ENCODE assay signal across 9 cellular contexts in genomic region chr5:96431376-96432244, GRCh38. TPM values are rescaled to one million over a fixed set of nuclear protein-coding genes. Genes with fewer than 3 reads are reported as not detected.
DNase-seq lines count a peak whose midpoint lies in the region; ATAC-seq and TF ChIP-seq lines count a peak whose summit lies in the region.
"Had no signal": no experiment of that assay in that cellular context is flagged by ENCODE, and none has a peak within 500 bp of the region (broad histone marks: within the 10 kb centered on the region; RNA-seq: fewer than 3 reads in every experiment).

No MANE protein-coding gene starts in this region.

- no peak overlapping the region for H3K4me3 Mint-ChIP-seq in activated CD8-positive, alpha-beta T cell treated with anti-CD3 and anti-CD28 coated beads for 36 hours
- no peak overlapping the region for H3K4me3 Mint-ChIP-seq in activated CD8-positive, alpha-beta T cell treated with anti-CD3 and anti-CD28 coated beads, Interleukin-2, amount 10 ng/mL, durations not matched to agents 7 days and 5 days
- no peak overlapping the region for H3K4me3 Mint-ChIP-seq in activated CD4-positive, alpha-beta T cell treated with anti-CD3 and anti-CD28 coated beads, Interleukin-2, amount 10 ng/mL, durations not matched to agents 24 days and 14 days
- H3K4me3 Mint-ChIP-seq: CD4-positive, CD25-positive, alpha-beta regulatory T cell had no signal

- no peaks in the 10 kb centered on the region for H3K36me3 Mint-ChIP-seq in activated CD8-positive, alpha-beta T cell treated with anti-CD3 and anti-CD28 coated beads for 36 hours (ENCODE audit: low read depth)
- H3K36me3 Mint-ChIP-seq in activated CD8-positive, alpha-beta T cell treated with anti-CD3 and anti-CD28 coated beads, Interleukin-2, amount 10 ng/mL, durations not matched to agents 7 days and 5 days (ENCODE audit: low read depth) = peaks cover 9% of the 10 kb centered on the region
- H3K36me3 Mint-ChIP-seq in activated CD4-positive, alpha-beta T cell treated with anti-CD3 and anti-CD28 coated beads, Interleukin-2, amount 10 ng/mL, durations not matched to agents 24 days and 14 days (ENCODE audit: low read depth) = no peaks in the 10 kb centered on the region
- H3K36me3 Mint-ChIP-seq: CD4-positive, CD25-positive, alpha-beta regulatory T cell had no signal

- no peak overlapping the region for H3K4me3 ChIP-seq in fibroblast of the aortic adventitia (ENCODE audit: low read depth, low read length)

- POLR2A ChIA-PET in activated CD8-positive, alpha-beta T cell treated with anti-CD3 and anti-CD28 coated beads for 36 hours (lab: Charles Lee) = no interaction called here
- POLR2A ChIA-PET in activated CD8-positive, alpha-beta T cell treated with anti-CD3 and anti-CD28 coated beads, Interleukin-2, amount 10 ng/mL, durations not matched to agents 7 days and 5 days (lab: Charles Lee) = no interaction called here

- peak; percentile 61 for DNase-seq in activated CD8-positive, alpha-beta T cell treated with anti-CD3 and anti-CD28 coated beads for 36 hours
- DNase-seq in activated CD8-positive, alpha-beta T cell treated with anti-CD3 and anti-CD28 coated beads, Interleukin-2, amount 10 ng/mL, durations not matched to agents 7 days and 5 days = no peak
- DNase-seq in NCI-H526 treated with DMSO at 0.1 percent for 48 hours (lab: John Stamatoyannopoulos, UW) (peak; percentile 48), fibroblast of the aortic adventitia (ENCODE audit: low read depth) (peak; percentile 53), stromal cell of bone marrow (ENCODE audit: low read depth) (peak; percentile 67), GM13976 (ENCODE audit: low spot score) (no peak), A172 (ENCODE audit: low spot score) (no peak)
- no peak for DNase-seq in activated CD4-positive, alpha-beta T cell treated with anti-CD3 and anti-CD28 coated beads, Interleukin-2, amount 10 ng/mL, durations not matched to agents 24 days and 14 days
- DNase-seq: CD4-positive, CD25-positive, alpha-beta regulatory T cell had no signal

- H3K4me1 Mint-ChIP-seq in activated CD8-positive, alpha-beta T cell treated with anti-CD3 and anti-CD28 coated beads for 36 hours (ENCODE audit: low read depth) = peaks cover 13% of the 10 kb centered on the region
- no peaks in the 10 kb centered on the region for H3K4me1 Mint-ChIP-seq in activated CD8-positive, alpha-beta T cell treated with anti-CD3 and anti-CD28 coated beads, Interleukin-2, amount 10 ng/mL, durations not matched to agents 7 days and 5 days (ENCODE audit: low read depth)
- peaks cover 12% of the 10 kb centered on the region for H3K4me1 Mint-ChIP-seq in activated CD4-positive, alpha-beta T cell treated with anti-CD3 and anti-CD28 coated beads, Interleukin-2, amount 10 ng/mL, durations not matched to agents 24 days and 14 days

- intact Hi-C loops in activated CD8-positive, alpha-beta T cell treated with anti-CD3 and anti-CD28 coated beads for 36 hours (cut with micrococcal nuclease) = no loop called here
- intact Hi-C loops in activated CD4-positive, alpha-beta T cell treated with anti-CD3 and anti-CD28 coated beads, Interleukin-2, amount 10 ng/mL, durations not matched to agents 24 days and 14 days (cut with micrococcal nuclease) = loop anchor here (10.0 kb wide), 2 partner anchors 163 to 577 kb away; no protein-coding TSS in a partner anchor

- peaks cover 58% of the 10 kb centered on the region for H3K27me3 Mint-ChIP-seq in activated CD8-positive, alpha-beta T cell treated with anti-CD3 and anti-CD28 coated beads for 36 hours
- H3K27me3 Mint-ChIP-seq in activated CD8-positive, alpha-beta T cell treated with anti-CD3 and anti-CD28 coated beads, Interleukin-2, amount 10 ng/mL, durations not matched to agents 7 days and 5 days (ENCODE audit: low read depth) = peaks cover 54% of the 10 kb centered on the region
- peaks cover 56% of the 10 kb centered on the region for H3K27me3 Mint-ChIP-seq in activated CD4-positive, alpha-beta T cell treated with anti-CD3 and anti-CD28 coated beads, Interleukin-2, amount 10 ng/mL, durations not matched to agents 24 days and 14 days

- in situ Hi-C loops in GM13976 (cut with MboI; ENCODE audit: low sequenced_read_pairs, unreplicated experiment) = loop anchor here (10.0 kb wide), 1 partner anchor 577 kb away; no protein-coding TSS in a partner anchor

- H3K9me3 Mint-ChIP-seq in activated CD8-positive, alpha-beta T cell treated with anti-CD3 and anti-CD28 coated beads for 36 hours = peaks cover 2% of the 10 kb centered on the region
- H3K9me3 Mint-ChIP-seq in activated CD8-positive, alpha-beta T cell treated with anti-CD3 and anti-CD28 coated beads, Interleukin-2, amount 10 ng/mL, durations not matched to agents 7 days and 5 days (ENCODE audit: insufficient read depth) = no peaks in the 10 kb centered on the region
- peaks cover 30% of the 10 kb centered on the region for H3K9me3 Mint-ChIP-seq in activated CD4-positive, alpha-beta T cell treated with anti-CD3 and anti-CD28 coated beads, Interleukin-2, amount 10 ng/mL, durations not matched to agents 24 days and 14 days

- no peak overlapping the region for H3K27ac Mint-ChIP-seq in activated CD8-positive, alpha-beta T cell treated with anti-CD3 and anti-CD28 coated beads for 36 hours
- no peak overlapping the region for H3K27ac Mint-ChIP-seq in activated CD8-positive, alpha-beta T cell treated with anti-CD3 and anti-CD28 coated beads, Interleukin-2, amount 10 ng/mL, durations not matched to agents 7 days and 5 days
- no peak overlapping the region for H3K27ac Mint-ChIP-seq in activated CD4-positive, alpha-beta T cell treated with anti-CD3 and anti-CD28 coated beads, Interleukin-2, amount 10 ng/mL, durations not matched to agents 24 days and 14 days
- H3K27ac Mint-ChIP-seq: CD4-positive, CD25-positive, alpha-beta regulatory T cell had no signal

- CTCF ChIA-PET in activated CD8-positive, alpha-beta T cell treated with anti-CD3 and anti-CD28 coated beads for 36 hours (lab: Charles Lee) = interaction anchor here (1.2 to 2.1 kb wide), 3 partner anchors 14 to 170 kb away, joined by 3 to 4 read pairs (median 4); no protein-coding TSS in a partner anchor
- CTCF ChIA-PET in activated CD8-positive, alpha-beta T cell treated with anti-CD3 and anti-CD28 coated beads, Interleukin-2, amount 10 ng/mL, durations not matched to agents 7 days and 5 days (lab: Charles Lee) = interaction anchor here (1.2 to 1.5 kb wide), 3 partner anchors 87 to 170 kb away, joined by 3 to 5 read pairs (median 3); no protein-coding TSS in a partner anchor

- no peak for ATAC-seq in activated CD8-positive, alpha-beta T cell treated with anti-CD3 and anti-CD28 coated beads for 36 hours
- ATAC-seq in activated CD8-positive, alpha-beta T cell treated with anti-CD3 and anti-CD28 coated beads, Interleukin-2, amount 10 ng/mL, durations not matched to agents 7 days and 5 days = no peak

- no peak for TF ChIP-seq CTCF in activated CD8-positive, alpha-beta T cell treated with anti-CD3 and anti-CD28 coated beads for 36 hours (IDR thresholded peaks at IDR 0.05)
- TF ChIP-seq CTCF in fibroblast of the aortic adventitia (IDR thresholded peaks at IDR 0.05; ENCODE audit: insufficient read depth, low read length) (no peak), GM13976 (IDR thresholded peaks at IDR 0.05; ENCODE audit: borderline replicate concordance, control extremely low read depth, extremely low read depth, insufficient read depth, missing control alignments) (no peak)

RNA-seq across cellular contexts. Expression of gene PCSK1, which starts 1.4 kb away (rescaled TPM):
- not detected for total RNA-seq in activated CD8-positive, alpha-beta T cell treated with anti-CD3 and anti-CD28 coated beads for 36 hours
- total RNA-seq in activated CD8-positive, alpha-beta T cell treated with anti-CD3 and anti-CD28 coated beads, Interleukin-2, amount 10 ng/mL, durations not matched to agents 7 days and 5 days = not detected
- total RNA-seq in fibroblast of the aortic adventitia (ENCODE audit: low replicate concordance) = 0.45 and 1.5 TPM in 2 replicates
- 0.02 TPM in 1 of 2 replicates, not detected in the other for total RNA-seq in A172 (2014; rRNA removed; shearing (Covaris generic))
- not detected in 2 replicates for total RNA-seq in activated CD4-positive, alpha-beta T cell treated with anti-CD3 and anti-CD28 coated beads, Interleukin-2, amount 10 ng/mL, durations not matched to agents 24 days and 14 days
- total RNA-seq: CD4-positive, CD25-positive, alpha-beta regulatory T cell had no signal

Comparison
In these comparisons a context has a peak if more than half of its experiments do, and no peak if none do; other contexts are left out.
1. DNase-seq: peak in activated CD8-positive, alpha-beta T cell treated with anti-CD3 and anti-CD28 coated beads for 36 hours (single experiment), NCI-H526 treated with DMSO at 0.1 percent for 48 hours (single experiment), fibroblast of the aortic adventitia (single experiment) and stromal cell of bone marrow (single experiment); none in activated CD8-positive, alpha-beta T cell treated with anti-CD3 and anti-CD28 coated beads, Interleukin-2, amount 10 ng/mL, durations not matched to agents 7 days and 5 days (single experiment), GM13976 (single experiment), A172 (single experiment) and activated CD4-positive, alpha-beta T cell treated with anti-CD3 and anti-CD28 coated beads, Interleukin-2, amount 10 ng/mL, durations not matched to agents 24 days and 14 days (single experiment).